In the genomic region with DNA sequence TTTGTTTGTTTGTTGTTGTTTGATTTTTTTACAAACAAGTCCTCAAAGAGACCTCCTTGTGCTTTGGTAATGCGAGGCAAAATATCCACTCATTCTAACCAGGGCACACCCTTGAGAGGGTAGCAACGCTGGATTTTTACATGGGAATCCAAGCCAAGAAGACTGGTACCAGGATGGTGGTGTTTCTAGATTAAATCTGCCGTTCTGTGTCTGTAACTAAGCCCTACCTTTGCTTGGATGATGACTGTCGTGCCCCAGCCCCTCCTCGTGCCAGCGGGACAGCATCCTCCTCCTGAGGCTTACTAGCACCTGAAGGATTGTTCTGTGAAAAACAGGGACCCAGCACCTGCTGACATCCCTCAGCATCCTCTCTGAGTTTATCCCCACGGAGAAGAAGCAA, we compare ENCODE assay signal across 9 cellular contexts. TPM values are rescaled to one million over a fixed set of nuclear protein-coding genes. Genes with fewer than 3 reads are reported as not detected.
A peak's percentile ranks its signal among the peaks of the same experiment; 100 is the strongest.
DNase-seq lines count a peak whose midpoint lies in the region; ATAC-seq and TF ChIP-seq lines count a peak whose summit lies in the region.
"Had no signal": no experiment of that assay in that cellular context is flagged by ENCODE, and none has a peak within 500 bp of the region (broad histone marks: within the 10 kb centered on the region; RNA-seq: fewer than 3 reads in every experiment).

No MANE protein-coding gene starts in this region.

- peaks cover 0 to 44% (median 6%) of the 10 kb centered on the region in 12 donors for H3K4me1 ChIP-seq in heart left ventricle
- peaks cover 0 to 7% of the 10 kb centered on the region in 2 donors for H3K4me1 ChIP-seq in neuronal stem cell (ENCODE audit: control insufficient read depth in 2 of 2, insufficient read depth in 1 of 2, low read depth in 1 of 2, low read length in 2 of 2)

- 24 to 32% (median 28%) methylated on average over 6 to 7 of the region's 7 CpGs for WGBS in heart left ventricle, 4 donors
- no CpG with 5 or more reads among the region's 7 CpGs for WGBS in neuronal stem cell (ENCODE audit: extremely low coverage in 2 of 2, insufficient read length in 2 of 2, insufficient replicate concordance in 1 of 2), 2 donors

- TF ChIP-seq POLR2A in heart left ventricle (IDR thresholded peaks at IDR 0.05): no peak

- H2AK5ac ChIP-seq in neuronal stem cell (ENCODE audit: low read depth, low read length): no peak overlapping the region

- DNase-seq in heart left ventricle (no peak), left cardiac atrium (no peak), endothelial cell (ENCODE audit: low spot score) (no peak), neuronal stem cell (ENCODE audit: low spot score) (no peak), sciatic nerve (ENCODE audit: low spot score) (no peak), immature natural killer cell (no peak), iPS-NIHi7 (ENCODE audit: extremely low spot score) (no peak), HK-2 (ENCODE audit: unreplicated experiment) (no peak)
- DNase-seq: 8988T had no signal

- intact Hi-C loops in heart left ventricle (cut with DNase I) (no loop called here), left cardiac atrium (cut with DNase I) (no loop called here), sciatic nerve (cut with DNase I) (no loop called here)

- no peak overlapping the region for H3K9ac ChIP-seq in neuronal stem cell (ENCODE audit: low read depth, low read length, poor library complexity)

- peaks cover 16% of the 10 kb centered on the region for H3K27me3 Mint-ChIP-seq in endothelial cell (ENCODE audit: unreplicated experiment)
- H3K27me3 Mint-ChIP-seq in immature natural killer cell (ENCODE audit: low read depth in 3 of 3): peaks cover 8 to 15% (median 11%) of the 10 kb centered on the region in 3 donors

- H3K4me3 Mint-ChIP-seq in endothelial cell (ENCODE audit: unreplicated experiment) (peak overlapping the region; percentile 71), immature natural killer cell (no peak overlapping the region)

- peaks cover 33% of the 10 kb centered on the region for H3K4me1 Mint-ChIP-seq in endothelial cell (ENCODE audit: unreplicated experiment)
- H3K4me1 Mint-ChIP-seq in immature natural killer cell: peaks cover 7 to 16% of the 10 kb centered on the region in 2 donors

- peak overlapping the region in 10 of 12 donors; percentile 9 to 50 (median 38) for H3K4me3 ChIP-seq in heart left ventricle
- H3K4me3 ChIP-seq in neuronal stem cell (ENCODE audit: low read length in 2 of 2): no peak overlapping the region

- H3K9me3 ChIP-seq in heart left ventricle (no peaks in the 10 kb centered on the region), neuronal stem cell (replicated peaks in 1 of 2; ENCODE audit: control insufficient read depth in 2 of 2, insufficient read depth in 1 of 2, low read depth in 1 of 2, low read length in 2 of 2) (no peaks in the 10 kb centered on the region)

- H4K91ac ChIP-seq in neuronal stem cell (ENCODE audit: low read depth, low read length, poor library complexity): no peak overlapping the region

- H2AFZ ChIP-seq in neuronal stem cell (ENCODE audit: low read length): peak overlapping the region; percentile 33

- no peaks in the 10 kb centered on the region for H3K79me1 ChIP-seq in neuronal stem cell (ENCODE audit: low read depth, low read length)

- peak overlapping the region in 7 of 12 donors; percentile 32 to 76 (median 51) for H3K27ac ChIP-seq in heart left ventricle
- H3K27ac ChIP-seq in neuronal stem cell (replicated peaks; ENCODE audit: low read length): no peak overlapping the region

- H4K8ac ChIP-seq in neuronal stem cell (ENCODE audit: low read depth, low read length): no peak overlapping the region

- H3K27me3 ChIP-seq in heart left ventricle (no peaks in the 10 kb centered on the region), neuronal stem cell (ENCODE audit: control insufficient read depth in 3 of 3, insufficient read depth in 3 of 3, low read depth in 1 of 3, low read length in 3 of 3) (no peaks in the 10 kb centered on the region)

- H3K14ac ChIP-seq in neuronal stem cell (ENCODE audit: low read length): no peak overlapping the region

- no peak overlapping the region for H3K4me2 ChIP-seq in neuronal stem cell (ENCODE audit: insufficient read depth, low read length, poor library complexity, severe bottlenecking)

- no peak overlapping the region for H2BK120ac ChIP-seq in neuronal stem cell (ENCODE audit: low read depth, low read length)

- no peak for ATAC-seq in heart left ventricle
- ATAC-seq in left cardiac atrium: no peak
- no peak for ATAC-seq in sciatic nerve

- no peak overlapping the region for H3K18ac ChIP-seq in neuronal stem cell (ENCODE audit: low read length)

- H3K27ac Mint-ChIP-seq in endothelial cell (ENCODE audit: unreplicated experiment) (peak overlapping the region; percentile 93), immature natural killer cell (no peak overlapping the region)

- no peak overlapping the region for H3K4ac ChIP-seq in neuronal stem cell (ENCODE audit: low read length)

- H3K9me3 Mint-ChIP-seq in endothelial cell (ENCODE audit: unreplicated experiment): no peaks in the 10 kb centered on the region
- no peaks in the 10 kb centered on the region for H3K9me3 Mint-ChIP-seq in immature natural killer cell

- no peak overlapping the region for H3K23ac ChIP-seq in neuronal stem cell (ENCODE audit: low read depth, low read length, poor library complexity)

- no peak overlapping the region for H2BK5ac ChIP-seq in neuronal stem cell (ENCODE audit: low read length)

- H3K36me3 Mint-ChIP-seq in endothelial cell (ENCODE audit: low read depth, unreplicated experiment): no peaks in the 10 kb centered on the region
- H3K36me3 Mint-ChIP-seq in immature natural killer cell: no peaks in the 10 kb centered on the region

- H2BK12ac ChIP-seq in neuronal stem cell (ENCODE audit: low read length): no peak overlapping the region

- H2BK15ac ChIP-seq in neuronal stem cell (ENCODE audit: low read length): no peak overlapping the region

- no peaks in the 10 kb centered on the region for H3K36me3 ChIP-seq in heart left ventricle
- no peaks in the 10 kb centered on the region for H3K36me3 ChIP-seq in neuronal stem cell (replicated peaks in 1 of 2; ENCODE audit: control insufficient read depth in 2 of 2, insufficient read depth in 2 of 2, low read length in 2 of 2)

- TF ChIP-seq CTCF in heart left ventricle (IDR thresholded peaks at IDR 0.05) (no peak), endothelial cell (IDR thresholded peaks at IDR 0.05; ENCODE audit: unreplicated experiment) (no peak)

RNA-seq across cellular contexts. Expression of gene HSBP1, which starts 5.2 kb away (rescaled TPM):
- 100 to 1,000 TPM in 7 of 9 donors, 10 to 100 TPM in 2; 20.4 to 174 (median 148) TPM for total RNA-seq in heart left ventricle
- polyA plus RNA-seq in heart left ventricle: 100 to 1,000 TPM in 1 of 2 donors, 10 to 100 TPM in 1; 57.4 to 111 TPM
- 100 to 1,000 TPM; 145 to 160 TPM for total RNA-seq in left cardiac atrium
- 215 TPM for total RNA-seq in endothelial cell (ENCODE audit: unreplicated experiment)
- polyA plus RNA-seq in neuronal stem cell (2013, experiment 1 of 2): 276 TPM
- 269 TPM for polyA plus RNA-seq in neuronal stem cell (2013, experiment 2 of 2)
- total RNA-seq in sciatic nerve: 75.6 TPM
- polyA plus RNA-seq in immature natural killer cell: 10 to 100 TPM; 32.2 to 43.2 (median 35.6) TPM

Comparison
In these comparisons a context has a peak if more than half of its experiments do, and no peak if none do; other contexts are left out.
1. H3K4me3 ChIP-seq: peak in heart left ventricle (10 of 12); none in neuronal stem cell (0 of 2).